In the genomic region with DNA sequence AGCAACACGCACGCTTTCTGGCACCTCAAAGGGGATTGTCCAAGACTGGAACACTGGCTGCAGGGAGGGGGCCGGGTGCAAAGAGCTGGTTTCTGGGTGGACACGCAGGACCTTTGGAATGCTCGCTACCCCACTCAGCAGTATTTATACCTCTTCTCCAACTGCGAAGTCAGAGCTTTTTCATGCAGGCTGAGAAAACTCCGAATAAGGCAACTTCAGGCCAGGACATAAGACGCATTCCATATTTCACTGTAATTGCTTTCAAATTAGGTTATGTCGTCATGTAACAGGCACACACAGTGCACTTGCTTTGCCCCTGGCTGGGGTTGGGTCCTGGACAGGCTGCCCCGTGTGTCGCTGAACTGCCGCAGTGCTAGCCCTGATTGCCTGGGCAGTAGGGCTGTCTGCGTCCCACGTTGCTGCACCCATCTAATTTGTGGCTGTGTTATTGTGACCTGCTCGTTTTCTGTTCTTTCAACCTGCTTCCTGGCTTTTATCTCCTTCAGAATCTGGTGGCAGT, we compare ENCODE assay signal across 8 cellular contexts. TPM values are rescaled to one million over a fixed set of nuclear protein-coding genes. Genes with fewer than 3 reads are reported as not detected.
DNase-seq lines count a peak whose midpoint lies in the region; ATAC-seq, FAIRE-seq and TF ChIP-seq lines count a peak whose summit lies in the region.

No MANE protein-coding gene starts in this region.

- intact Hi-C loops in HepG2 (cut with micrococcal nuclease; ENCODE audit: unreplicated experiment): no loop called here

- H3K27ac Mint-ChIP-seq in stimulated activated naive CD8-positive, alpha-beta T cell treated with anti-CD3 and anti-CD28 coated beads, Interleukin-15, amount 100 ng/mL, for 72 hours: peak overlapping the region in 1 of 2 donors; percentile 34

- H3K9ac ChIP-seq in HUES64 (ENCODE audit: low read depth, low read length) (peak overlapping the region; percentile 61; the same call in 1 of the 2 replicates), HepG2 (ENCODE audit: insufficient read depth, low read depth, low read length) (no peak overlapping the region)

- H4K20me1 ChIP-seq in HepG2 (ENCODE audit: insufficient read depth, low read length): peaks cover 14% of the 10 kb centered on the region; the same call in 1 of the 2 replicates

- peaks cover 57% of the 10 kb centered on the region for H3K4me1 Mint-ChIP-seq in stimulated activated naive CD8-positive, alpha-beta T cell treated with anti-CD3 and anti-CD28 coated beads, Interleukin-15, amount 100 ng/mL, for 72 hours

- H3K4me3 Mint-ChIP-seq in stimulated activated naive CD8-positive, alpha-beta T cell treated with anti-CD3 and anti-CD28 coated beads, Interleukin-15, amount 100 ng/mL, for 72 hours: no peak overlapping the region

- TF ChIP-seq CTCF in HepG2 (CRISPR knock-in tag; IDR thresholded peaks at IDR 0.05) (no peak), thoracic aorta (IDR thresholded peaks at IDR 0.05) (no peak)

- H3K9me3 ChIP-seq in HUES64 (ENCODE audit: insufficient read depth, low read depth, low read length) (no peaks in the 10 kb centered on the region), HepG2 (ENCODE audit: low read length) (no peaks in the 10 kb centered on the region), thoracic aorta (no peaks in the 10 kb centered on the region)

- peaks cover 95% of the 10 kb centered on the region for H3K79me2 ChIP-seq in HepG2 (ENCODE audit: insufficient read depth, low read length)

- no TSS peak for BruUV-seq in HepG2 (replicated peaks; lab: Mats Ljungman, UMichigan)

- no peak for TF ChIP-seq RAD21 in HepG2 (CRISPR knock-in tag; IDR thresholded peaks at IDR 0.05)

- ATAC-seq in HepG2: no peak
- peak; percentile 84 for ATAC-seq in thoracic aorta (ENCODE audit: insufficient number of reproducible peaks, low FRiP score, low read depth)
- ATAC-seq in stimulated activated naive CD8-positive, alpha-beta T cell treated with anti-CD3 and anti-CD28 coated beads, Interleukin-15, Interleukin-2, amounts not matched to agents 100 U/mL and 50 U/mL, for 24 hours: no peak
- ATAC-seq in stimulated activated naive CD8-positive, alpha-beta T cell treated with anti-CD3 and anti-CD28 coated beads, Interleukin-15, amount 100 ng/mL, for 72 hours: no peak

- no peak overlapping the region for H2AFZ ChIP-seq in HepG2 (ENCODE audit: low read length)

- H3K27me3 Mint-ChIP-seq in stimulated activated naive CD8-positive, alpha-beta T cell treated with anti-CD3 and anti-CD28 coated beads, Interleukin-15, amount 100 ng/mL, for 72 hours: no peaks in the 10 kb centered on the region

- H3K9me3 Mint-ChIP-seq in stimulated activated naive CD8-positive, alpha-beta T cell treated with anti-CD3 and anti-CD28 coated beads, Interleukin-15, amount 100 ng/mL, for 72 hours: no peaks in the 10 kb centered on the region

- H3K4me1 ChIP-seq in HUES64 (ENCODE audit: insufficient read depth, low read length): peaks cover 28% of the 10 kb centered on the region
- peaks cover 100% of the 10 kb centered on the region for H3K4me1 ChIP-seq in HepG2 (ENCODE audit: insufficient read depth, low read length)
- peaks cover 71 to 96% of the 10 kb centered on the region in 2 donors for H3K4me1 ChIP-seq in thoracic aorta (ENCODE audit: control insufficient read depth in 1 of 2, low read depth in 2 of 2)

- POLR2A ChIA-PET in HepG2 (lab: Yijun Ruan, JAX): interaction anchor here (1.1 to 3.0 kb wide), 3 partner anchors 9 to 45 kb away, joined by 3 to 9 read pairs (median 4); a partner anchor contains a TSS

- in situ Hi-C loops in HepG2 (cut with HindIII; ENCODE audit: extremely low pct_ligation_motif_present, low pct_unique_long_range_greater_than_20kb): no loop called here

- FAIRE-seq in HepG2 (lab: Jason Lieb, UNC): no peak

- H3K27me3 ChIP-seq in HUES64 (ENCODE audit: insufficient read depth, low read length): no peaks in the 10 kb centered on the region
- no peaks in the 10 kb centered on the region for H3K27me3 ChIP-seq in HepG2 (ENCODE audit: control insufficient read depth in 1 of 2, insufficient read depth in 2 of 2, low read length in 2 of 2)
- H3K27me3 ChIP-seq in thoracic aorta (replicated peaks; ENCODE audit: insufficient read depth): no peaks in the 10 kb centered on the region

- no peak for TF ChIP-seq POLR2A in HepG2 (IDR thresholded peaks at IDR 0.05; ENCODE audit: insufficient read depth in 1 of 2, low read depth in 2 of 2, low read length in 2 of 2)

- CTCF ChIA-PET in HepG2 (lab: Yijun Ruan, JAX; ENCODE audit: low intra/inter-chr PET ratio, low total read pairs): no interaction called here

- H3K4me2 ChIP-seq in HepG2 (ENCODE audit: low read depth, low read length): no peak overlapping the region

- H3K36me3 ChIP-seq in HUES64 (ENCODE audit: insufficient read depth, low read length): peaks cover 26% of the 10 kb centered on the region; the same call in 1 of the 2 replicates
- H3K36me3 ChIP-seq in HepG2 (replicated peaks in 1 of 2; ENCODE audit: control insufficient read depth in 1 of 2, insufficient read depth in 2 of 2, low read length in 2 of 2): peaks cover 25 to 58% of the 10 kb centered on the region in 2 experiments
- peaks cover 4% of the 10 kb centered on the region for H3K36me3 ChIP-seq in thoracic aorta

- no peak for TF ChIP-seq EP300 in HepG2 (IDR thresholded peaks at IDR 0.05; ENCODE audit: low read depth in 2 of 2, low read length in 2 of 2)
- no peak for TF ChIP-seq EP300 in HepG2 (CRISPR knock-in tag; IDR thresholded peaks at IDR 0.05; ENCODE audit: borderline replicate concordance)

- no peak for DNase-seq in HepG2 (ENCODE audit: low spot score)
- peak; percentile 85 for DNase-seq in thoracic aorta (ENCODE audit: low spot score)
- no peak for DNase-seq in stimulated activated naive CD8-positive, alpha-beta T cell treated with anti-CD3 and anti-CD28 coated beads, Interleukin-15, Interleukin-2, amounts not matched to agents 100 U/mL and 50 U/mL, for 24 hours
- DNase-seq in stimulated activated CD4-positive, alpha-beta T cell treated with anti-CD3 and anti-CD28 coated beads, Interleukin-12 subunit alpha, Interleukin-12 subunit beta, amount 100 ng/mL, for 4 hours: no peak
- no peak for DNase-seq in NCI-H82 (lab: John Stamatoyannopoulos, UW)
- DNase-seq in stimulated activated naive CD8-positive, alpha-beta T cell treated with anti-CD3 and anti-CD28 coated beads, Interleukin-15, amount 100 ng/mL, for 72 hours: no peak

- WGBS in HUES64: 90% methylated on average over 15 of the region's 15 CpGs
- 88% methylated on average over 14 of the region's 15 CpGs for WGBS in HepG2 (ENCODE audit: low lambda C conversion rate)

- peak overlapping the region; percentile 8; the same call in 1 of the 2 replicates for H3K27ac ChIP-seq in HUES64 (ENCODE audit: low read depth, low read length)
- peak overlapping the region; percentile 83 for H3K27ac ChIP-seq in cingulate gyrus (ENCODE audit: low read depth, low read length)
- peak overlapping the region; percentile 10 for H3K27ac ChIP-seq in HepG2 (ENCODE audit: extremely low read length, insufficient read depth, low read length)
- peak overlapping the region; percentile 99 to 100 for H3K27ac ChIP-seq in thoracic aorta

- H3K4me3 ChIP-seq in HUES64 (ENCODE audit: low read length) (no peak overlapping the region), HepG2 (replicated peaks in 1 of 3; ENCODE audit: insufficient read depth in 1 of 3, low read depth in 2 of 3, low read length in 3 of 3) (no peak overlapping the region), thoracic aorta (peak overlapping the region; percentile 52)

RNA-seq across cellular contexts. Expression of a gene that starts 44.5 kb away (rescaled TPM):
- 227 TPM for polyA plus RNA-seq in HUES64 (2013, experiment 1 of 2)
- polyA plus RNA-seq in HUES64 (2013, experiment 2 of 2): 242 TPM
- 167 and 192 TPM in 2 replicates for total RNA-seq in HepG2 (2016; rRNA removed; fragmentation: Illumina TruSeq; extraction: Trizol)
- 13.8 and 15.0 TPM in 2 replicates for total RNA-seq in HepG2 (2016; cell fraction: cytosol; rRNA removed; fragmentation: Illumina TruSeq; extraction: Trizol; ENCODE audit: low read depth)
- 122 and 176 TPM in 2 replicates for total RNA-seq in HepG2 (2016; cell fraction: insoluble cytoplasmic fraction; rRNA removed; fragmentation: Illumina TruSeq; extraction: Trizol)
- total RNA-seq in HepG2 (2016; cell fraction: membrane; rRNA removed; fragmentation: Illumina TruSeq; extraction: Trizol): 28.6 and 34.1 TPM in 2 replicates
- total RNA-seq in HepG2 (2016; cell fraction: nucleus; rRNA removed; fragmentation: Illumina TruSeq; extraction: Trizol): 148 and 165 TPM in 2 replicates
- polyA plus RNA-seq in HepG2 (2011; rRNA removed): 171 and 223 TPM in 2 replicates
- 82.2 and 91.7 TPM in 2 replicates for polyA plus RNA-seq in HepG2 (2011; cell fraction: cytosol; rRNA removed)
- polyA plus RNA-seq in HepG2 (2011; cell fraction: nucleus; rRNA removed): 437 and 620 TPM in 2 replicates
- polyA plus RNA-seq in HepG2 (2012): 222 and 260 TPM in 2 replicates
- polyA plus RNA-seq in HepG2 (2016; cell fraction: cytosol; fragmentation: Illumina TruSeq; extraction: Trizol; ENCODE audit: low read depth): 5.8 and 8.5 TPM in 2 replicates
- 192 and 256 TPM in 2 replicates for polyA plus RNA-seq in HepG2 (2016; cell fraction: insoluble cytoplasmic fraction; fragmentation: Illumina TruSeq; extraction: Trizol; ENCODE audit: low read depth)
- polyA plus RNA-seq in HepG2 (2016; cell fraction: membrane; fragmentation: Illumina TruSeq; extraction: Trizol; ENCODE audit: low read depth): 20.9 and 27.6 TPM in 2 replicates
- 435 and 441 TPM in 2 replicates for polyA plus RNA-seq in HepG2 (2016; cell fraction: nucleus; fragmentation: Illumina TruSeq; extraction: Trizol; ENCODE audit: insufficient read depth, low read depth)
- polyA minus RNA-seq in HepG2 (2011; rRNA and poly(A)+ RNA removed; ENCODE audit: low replicate concordance): 172 and 192 TPM in 2 replicates
- 86.2 and 95.5 TPM in 2 replicates for polyA minus RNA-seq in HepG2 (2011; cell fraction: cytosol; rRNA and poly(A)+ RNA removed)
- 73.1 and 75.2 TPM in 2 replicates for polyA minus RNA-seq in HepG2 (2011; cell fraction: nucleus; rRNA and poly(A)+ RNA removed)
- 1,000 to 10,000 TPM in 1 of 2 donors, 100 to 1,000 TPM in 1; 668 to 1,387 TPM for total RNA-seq in thoracic aorta

RNA-seq across cellular contexts. Expression of a gene that starts 52.3 kb away (rescaled TPM):
- 4.6 TPM for polyA plus RNA-seq in HUES64 (2013, experiment 1 of 2)
- 6.1 TPM for polyA plus RNA-seq in HUES64 (2013, experiment 2 of 2)
- total RNA-seq in HepG2 (2016; rRNA removed; fragmentation: Illumina TruSeq; extraction: Trizol) (0.62 and 1.6 TPM in 2 replicates), thoracic aorta (1 to 10 TPM in 1 of 2 donors, under 1 TPM in 1; 0.81 to 2.1 TPM)
- 1.0 and 1.2 TPM in 2 replicates for total RNA-seq in HepG2 (2016; cell fraction: cytosol; rRNA removed; fragmentation: Illumina TruSeq; extraction: Trizol; ENCODE audit: low read depth)
- 0.30 and 1.3 TPM in 2 replicates for total RNA-seq in HepG2 (2016; cell fraction: insoluble cytoplasmic fraction; rRNA removed; fragmentation: Illumina TruSeq; extraction: Trizol)
- 0.49 and 0.59 TPM in 2 replicates for total RNA-seq in HepG2 (2016; cell fraction: membrane; rRNA removed; fragmentation: Illumina TruSeq; extraction: Trizol)
- total RNA-seq in HepG2 (2016; cell fraction: nucleus; rRNA removed; fragmentation: Illumina TruSeq; extraction: Trizol): 2.3 and 2.9 TPM in 2 replicates
- polyA plus RNA-seq in HepG2 (2011; rRNA removed): 13.6 and 20.4 TPM in 2 replicates
- 3.4 and 3.8 TPM in 2 replicates for polyA plus RNA-seq in HepG2 (2011; cell fraction: cytosol; rRNA removed)
- polyA plus RNA-seq in HepG2 (2011; cell fraction: nucleus; rRNA removed): 230 and 249 TPM in 2 replicates
- polyA plus RNA-seq in HepG2 (2012): 8.4 and 11.4 TPM in 2 replicates
- polyA plus RNA-seq in HepG2 (2016; cell fraction: cytosol; fragmentation: Illumina TruSeq; extraction: Trizol; ENCODE audit: low read depth): 0.35 and 0.73 TPM in 2 replicates
- polyA plus RNA-seq in HepG2 (2016; cell fraction: insoluble cytoplasmic fraction; fragmentation: Illumina TruSeq; extraction: Trizol; ENCODE audit: low read depth): 0.66 and 0.96 TPM in 2 replicates
- 0.66 and 0.81 TPM in 2 replicates for polyA plus RNA-seq in HepG2 (2016; cell fraction: membrane; fragmentation: Illumina TruSeq; extraction: Trizol; ENCODE audit: low read depth)
- 16.2 and 18.9 TPM in 2 replicates for polyA plus RNA-seq in HepG2 (2016; cell fraction: nucleus; fragmentation: Illumina TruSeq; extraction: Trizol; ENCODE audit: insufficient read depth, low read depth)
- 4.4 TPM in 1 of 2 replicates, not detected in the other for polyA minus RNA-seq in HepG2 (2011; rRNA and poly(A)+ RNA removed; ENCODE audit: low replicate concordance)
- 0.69 and 2.0 TPM in 2 replicates for polyA minus RNA-seq in HepG2 (2011; cell fraction: cytosol; rRNA and poly(A)+ RNA removed)
- polyA minus RNA-seq in HepG2 (2011; cell fraction: nucleus; rRNA and poly(A)+ RNA removed): 10.0 and 11.6 TPM in 2 replicates

Comparison
In these comparisons a context has a peak if more than half of its experiments do, and no peak if none do; other contexts are left out.
1. H3K27ac ChIP-seq: peak in every context shown above with its lines; median percentile 100 in thoracic aorta; 83 in cingulate gyrus; 10 in HepG2; 8 in HUES64.